ENCODE assay signal across 8 cellular contexts in genomic region chr1:243473281-243474210, GRCh38.
A peak's percentile ranks its signal among the peaks of the same experiment; 100 is the strongest.
DNase-seq lines count a peak whose midpoint lies in the region; ATAC-seq, FAIRE-seq and TF ChIP-seq lines count a peak whose summit lies in the region.

No MANE protein-coding gene starts in this region.

- peaks cover 7% of the 10 kb centered on the region for H3K4me1 Mint-ChIP-seq in T-helper 2 cell treated with Interferon-gamma antibody and Interleukin-4, amounts not matched to agents 5 μg/mL and 100 μg/mL, for 36 hours (ENCODE audit: low read depth)
- peaks cover 5% of the 10 kb centered on the region for H3K4me1 Mint-ChIP-seq in activated naive CD8-positive, alpha-beta T cell treated with anti-CD3 and anti-CD28 coated beads for 36 hours

- peak overlapping the region; percentile 72 for H3K9ac ChIP-seq in keratinocyte (ENCODE audit: control insufficient read depth, extremely low read depth, insufficient read depth, low read length)

- no peaks in the 10 kb centered on the region for H3K9me1 ChIP-seq in keratinocyte (ENCODE audit: control insufficient read depth, extremely low read depth, insufficient read depth, low read length)

- ATAC-seq in GM21360 (IDR thresholded peaks at IDR 0.05; ENCODE audit: unreplicated experiment): no peak
- ATAC-seq in HG02885 (IDR thresholded peaks at IDR 0.05; ENCODE audit: poor library complexity, unreplicated experiment): no peak

- H3K36me3 ChIP-seq in keratinocyte (ENCODE audit: control insufficient read depth in 2 of 2, extremely low read depth in 1 of 2, insufficient read depth in 2 of 2, low read length in 2 of 2): peaks cover 1 to 6% of the 10 kb centered on the region in 2 experiments

- H3K27me3 ChIP-seq in keratinocyte (ENCODE audit: control insufficient read depth, extremely low read depth, insufficient read depth, low read length): no peaks in the 10 kb centered on the region

- H3K9me3 ChIP-seq in keratinocyte (ENCODE audit: control insufficient read depth, low read depth, low read length): no peaks in the 10 kb centered on the region

- peak overlapping the region in 2 of 3 experiments; percentile 69 to 71 for H3K4me3 ChIP-seq in keratinocyte (ENCODE audit: control insufficient read depth in 2 of 3, extremely low read depth in 1 of 3, insufficient read depth in 2 of 3, low read depth in 1 of 3, low read length in 3 of 3)

- no peaks in the 10 kb centered on the region for H3K79me2 ChIP-seq in keratinocyte (ENCODE audit: control insufficient read depth, insufficient read depth, low read length)

- H3K27ac Mint-ChIP-seq in T-helper 2 cell treated with Interferon-gamma antibody and Interleukin-4, amounts not matched to agents 5 μg/mL and 100 μg/mL, for 36 hours: peak overlapping the region; percentile 66
- H3K27ac Mint-ChIP-seq in activated naive CD8-positive, alpha-beta T cell treated with anti-CD3 and anti-CD28 coated beads for 36 hours: peak overlapping the region; percentile 9

- H3K4me1 ChIP-seq in keratinocyte (ENCODE audit: control insufficient read depth, extremely low read depth, insufficient read depth, low read length): peaks cover 24% of the 10 kb centered on the region

- H3K27me3 Mint-ChIP-seq in T-helper 2 cell treated with Interferon-gamma antibody and Interleukin-4, amounts not matched to agents 5 μg/mL and 100 μg/mL, for 36 hours (ENCODE audit: low read depth): no peaks in the 10 kb centered on the region
- no peaks in the 10 kb centered on the region for H3K27me3 Mint-ChIP-seq in activated naive CD8-positive, alpha-beta T cell treated with anti-CD3 and anti-CD28 coated beads for 36 hours

- peak overlapping the region; percentile 66 for H3K27ac ChIP-seq in keratinocyte (ENCODE audit: control insufficient read depth, insufficient read depth, low read length)
- H3K27ac ChIP-seq in substantia nigra (ENCODE audit: low read depth, low read length, poor library complexity, severe bottlenecking): peak overlapping the region; percentile 31

- no peak for FAIRE-seq in keratinocyte (lab: Jason Lieb, UNC)

- CTCF ChIA-PET in HEK293T (lab: Yijun Ruan, JAX): no interaction called here

- H4K20me1 ChIP-seq in keratinocyte (ENCODE audit: control insufficient read depth, extremely low read depth, insufficient read depth, low read length): no peaks in the 10 kb centered on the region

- TF ChIP-seq CTCF in keratinocyte (optimal IDR thresholded peaks at IDR 0.05 in 1 of 3, IDR thresholded peaks at IDR 0.05 in 1 of 3, conservative IDR thresholded peaks at IDR 0.05 in 1 of 3; ENCODE audit: extremely low read depth in 1 of 3, insufficient read depth in 2 of 3, low read length in 3 of 3): no peak

- dilution Hi-C loops in keratinocyte (cut with MboI; ENCODE audit: extremely low pct_ligation_motif_present, low sequenced_read_pairs): no loop called here

- no peak for DNase-seq in T-helper 2 cell treated with Interferon-gamma antibody and Interleukin-4, amounts not matched to agents 5 μg/mL and 100 μg/mL, for 36 hours (ENCODE audit: low spot score)
- DNase-seq in T-helper 2 cell (no peak), keratinocyte (ENCODE audit: low read depth, low spot score) (no peak), substantia nigra (lab: John Stamatoyannopoulos, UW) (no peak), HEK293T (ENCODE audit: extremely low spot score) (no peak)
- DNase-seq in activated naive CD8-positive, alpha-beta T cell treated with anti-CD3 and anti-CD28 coated beads for 36 hours: no peak

- H3K36me3 Mint-ChIP-seq in T-helper 2 cell treated with Interferon-gamma antibody and Interleukin-4, amounts not matched to agents 5 μg/mL and 100 μg/mL, for 36 hours (ENCODE audit: low read depth): no peaks in the 10 kb centered on the region
- H3K36me3 Mint-ChIP-seq in activated naive CD8-positive, alpha-beta T cell treated with anti-CD3 and anti-CD28 coated beads for 36 hours: peaks cover 7% of the 10 kb centered on the region

- H3K4me2 ChIP-seq in keratinocyte (ENCODE audit: control insufficient read depth, extremely low read depth, insufficient read depth, low read depth, low read length): peak overlapping the region; percentile 91

- no peaks in the 10 kb centered on the region for H3K9me3 Mint-ChIP-seq in T-helper 2 cell treated with Interferon-gamma antibody and Interleukin-4, amounts not matched to agents 5 μg/mL and 100 μg/mL, for 36 hours
- H3K9me3 Mint-ChIP-seq in activated naive CD8-positive, alpha-beta T cell treated with anti-CD3 and anti-CD28 coated beads for 36 hours: no peaks in the 10 kb centered on the region

- POLR2A ChIA-PET in HEK293T (lab: Yijun Ruan, JAX): no interaction called here

- peak overlapping the region; percentile 79 for H3K4me3 Mint-ChIP-seq in T-helper 2 cell treated with Interferon-gamma antibody and Interleukin-4, amounts not matched to agents 5 μg/mL and 100 μg/mL, for 36 hours
- H3K4me3 Mint-ChIP-seq in activated naive CD8-positive, alpha-beta T cell treated with anti-CD3 and anti-CD28 coated beads for 36 hours: peak overlapping the region; percentile 63

- peak overlapping the region; percentile 81 for H2AFZ ChIP-seq in keratinocyte (ENCODE audit: control insufficient read depth, low read length)

TF ChIP-seq in HEK293T, 16 proteins besides CTCF, POLR2A, EP300 and RAD21:
- TF ChIP-seq ELF4 (IDR thresholded peaks at IDR 0.05) (no peak), ARNT (IDR thresholded peaks at IDR 0.05) (no peak), FOXA1 (IDR thresholded peaks at IDR 0.05) (no peak), FOXM1 (IDR thresholded peaks at IDR 0.05; ENCODE audit: borderline replicate concordance) (no peak)
